24 cellular contexts compared by ENCODE assay signal in genomic region chr5:39432687-39433086, GRCh38. TPM values are rescaled to one million over a fixed set of nuclear protein-coding genes. Genes with fewer than 3 reads are reported as not detected.
A peak's percentile ranks its signal among the peaks of the same experiment; 100 is the strongest.
DNase-seq lines count a peak whose midpoint lies in the region; ATAC-seq and TF ChIP-seq lines count a peak whose summit lies in the region.
"Had no signal": no experiment of that assay in that cellular context is flagged by ENCODE, and none has a peak within 500 bp of the region (broad histone marks: within the 10 kb centered on the region; RNA-seq: fewer than 3 reads in every experiment).

No MANE protein-coding gene starts in this region.

- no peaks in the 10 kb centered on the region for H4K20me1 ChIP-seq in hepatocyte (ENCODE audit: insufficient read depth, poor library complexity, severe bottlenecking)
- no peaks in the 10 kb centered on the region for H4K20me1 ChIP-seq in smooth muscle cell (ENCODE audit: low read depth)

- H3K79me2 ChIP-seq in hepatocyte (no peaks in the 10 kb centered on the region), smooth muscle cell (ENCODE audit: low read depth) (no peaks in the 10 kb centered on the region)

- H3K4me2 ChIP-seq in hepatocyte (peak overlapping the region; percentile 50), smooth muscle cell (no peak overlapping the region)

- H3K9me3 Mint-ChIP-seq in endodermal cell, result no peaks in the 10 kb centered on the region
- H3K9me3 Mint-ChIP-seq in CD8-positive, alpha-beta T cell, result no peaks in the 10 kb centered on the region
- H3K9me3 Mint-ChIP-seq: activated CD4-positive, alpha-beta memory T cell treated with anti-CD3 and anti-CD28 coated beads, Interleukin-2, amount 10 ng/mL, durations not matched to agents 7 days and 5 days; memory B cell; naive B cell; stimulated activated effector memory CD8-positive, alpha-beta T cell treated with anti-CD3 and anti-CD28 coated beads, Interleukin-12 subunit alpha, Interleukin-12 subunit beta, amount 100 ng/mL, for 72 hours had no signal

- no peaks in the 10 kb centered on the region for H3K27me3 Mint-ChIP-seq in endodermal cell (ENCODE audit: insufficient read depth)
- H3K27me3 Mint-ChIP-seq in CD8-positive, alpha-beta T cell (ENCODE audit: low read depth), result peaks cover 25% of the 10 kb centered on the region

- peak; percentile 33 to 70 for DNase-seq in NOMO-1 (lab: John Stamatoyannopoulos, UW; ENCODE audit: unreplicated experiment in 2 of 2)
- peak; percentile 96 for DNase-seq in amniotic epithelial cell (ENCODE audit: low read depth)
- DNase-seq in hepatocyte (ENCODE audit: low spot score), result peak; percentile 33
- DNase-seq in smooth muscle cell (lab: John Stamatoyannopoulos, UW; ENCODE audit: unreplicated experiment), result no peak
- no peak for DNase-seq in endodermal cell
- DNase-seq in vagina (ENCODE audit: extremely low spot score in 2 of 2), result no peak
- DNase-seq in CD8-positive, alpha-beta T cell, result no peak
- DNase-seq: activated CD4-positive, alpha-beta memory T cell treated with anti-CD3 and anti-CD28 coated beads, Interleukin-2, amount 10 ng/mL, durations not matched to agents 7 days and 5 days; activated effector memory CD4-positive, alpha-beta T cell treated with Interleukin-2 at 50 U/mL for 16 hours; CD4-positive, alpha-beta memory T cell; naive B cell; NCI-H1105; NCI-H2029; NCI-H2227 treated with DMSO at 0.1 percent for 48 hours; occipital lobe; retina; SHP77; spleen; stimulated activated CD4-positive, alpha-beta T cell treated with anti-CD3 and anti-CD28 coated beads, Interleukin-2, amount 100 ng/mL, for 48 hours; T-helper 1 cell had no signal

- H3K27me3 ChIP-seq in hepatocyte, result no peaks in the 10 kb centered on the region
- H3K27me3 ChIP-seq in smooth muscle cell (ENCODE audit: low read depth), result no peaks in the 10 kb centered on the region
- no peaks in the 10 kb centered on the region for H3K27me3 ChIP-seq in endodermal cell (ENCODE audit: control insufficient read depth, insufficient read depth, low read length, poor library complexity, severe bottlenecking)
- no peaks in the 10 kb centered on the region for H3K27me3 ChIP-seq in vagina
- H3K27me3 ChIP-seq in CD8-positive, alpha-beta T cell (ENCODE audit: insufficient read depth, low read length), result peaks cover 3% of the 10 kb centered on the region

- H3K36me3 ChIP-seq in hepatocyte (replicated peaks; ENCODE audit: insufficient read depth, low read depth) (no peaks in the 10 kb centered on the region), smooth muscle cell (ENCODE audit: low read depth) (no peaks in the 10 kb centered on the region), endodermal cell (ENCODE audit: control insufficient read depth, insufficient read depth, low read length) (no peaks in the 10 kb centered on the region), vagina (no peaks in the 10 kb centered on the region)
- no peaks in the 10 kb centered on the region for H3K36me3 ChIP-seq in CD8-positive, alpha-beta T cell (ENCODE audit: insufficient read depth, low read length)
- H3K36me3 ChIP-seq: spleen had no signal

- H3K27ac Mint-ChIP-seq in endodermal cell, result no peak overlapping the region
- no peak overlapping the region for H3K27ac Mint-ChIP-seq in CD8-positive, alpha-beta T cell
- H3K27ac Mint-ChIP-seq: activated CD4-positive, alpha-beta memory T cell treated with anti-CD3 and anti-CD28 coated beads, Interleukin-2, amount 10 ng/mL, durations not matched to agents 7 days and 5 days; CD4-positive, alpha-beta memory T cell; memory B cell; naive B cell; stimulated activated effector memory CD8-positive, alpha-beta T cell treated with anti-CD3 and anti-CD28 coated beads, Interleukin-12 subunit alpha, Interleukin-12 subunit beta, amount 100 ng/mL, for 72 hours had no signal

- no peak for TF ChIP-seq CTCF in hepatocyte (IDR thresholded peaks at IDR 0.05; ENCODE audit: poor library complexity)
- TF ChIP-seq CTCF in smooth muscle cell (IDR thresholded peaks at IDR 0.05; ENCODE audit: borderline replicate concordance, insufficient read depth, poor library complexity, severe bottlenecking), result no peak
- no peak for TF ChIP-seq CTCF in endodermal cell (conservative IDR thresholded peaks at IDR 0.05)
- no peak for TF ChIP-seq CTCF in vagina (IDR thresholded peaks at IDR 0.05)
- no peak for TF ChIP-seq CTCF in CD8-positive, alpha-beta T cell (IDR thresholded peaks at IDR 0.05)

- 81% methylated on average over 7 of the region's 7 CpGs for WGBS in hepatocyte (ENCODE audit: low lambda C conversion rate, missing lambda C conversion rate)
- 66% methylated on average over 7 of the region's 7 CpGs for WGBS in smooth muscle cell (ENCODE audit: low lambda C conversion rate)
- 90 to 92% methylated on average over 5 to 7 of the region's 7 CpGs for WGBS in endodermal cell (ENCODE audit: insufficient coverage in 1 of 2, insufficient read length in 1 of 2), 2 experiments

- intact Hi-C loops in vagina (cut with DNase I), result no loop called here
- intact Hi-C loops in CD8-positive, alpha-beta T cell (cut with DNase I, micrococcal nuclease), result no loop called here

- H3F3A ChIP-seq in smooth muscle cell (ENCODE audit: low read depth), result no peaks in the 10 kb centered on the region

- no peaks in the 10 kb centered on the region for H3K36me3 Mint-ChIP-seq in endodermal cell (ENCODE audit: low read depth)
- H3K36me3 Mint-ChIP-seq in CD8-positive, alpha-beta T cell, result no peaks in the 10 kb centered on the region
- H3K36me3 Mint-ChIP-seq: CD4-positive, alpha-beta memory T cell; memory B cell; naive B cell; stimulated activated effector memory CD8-positive, alpha-beta T cell treated with anti-CD3 and anti-CD28 coated beads, Interleukin-12 subunit alpha, Interleukin-12 subunit beta, amount 100 ng/mL, for 72 hours had no signal

- CTCF ChIA-PET in CD8-positive, alpha-beta T cell (lab: Charles Lee), result interaction anchor here (0.9 kb wide), 1 partner anchor 32 kb away, joined by 3 read pairs; no protein-coding TSS in a partner anchor

- H3K4me3 Mint-ChIP-seq in endodermal cell, result no peak overlapping the region
- no peak overlapping the region for H3K4me3 Mint-ChIP-seq in CD8-positive, alpha-beta T cell
- H3K4me3 Mint-ChIP-seq: activated CD4-positive, alpha-beta memory T cell treated with anti-CD3 and anti-CD28 coated beads, Interleukin-2, amount 10 ng/mL, durations not matched to agents 7 days and 5 days; CD4-positive, alpha-beta memory T cell; memory B cell; naive B cell; stimulated activated effector memory CD8-positive, alpha-beta T cell treated with anti-CD3 and anti-CD28 coated beads, Interleukin-12 subunit alpha, Interleukin-12 subunit beta, amount 100 ng/mL, for 72 hours had no signal

- H3K4me1 Mint-ChIP-seq in endodermal cell, result peaks cover 4% of the 10 kb centered on the region
- no peaks in the 10 kb centered on the region for H3K4me1 Mint-ChIP-seq in CD8-positive, alpha-beta T cell (ENCODE audit: low read depth)
- H3K4me1 Mint-ChIP-seq: activated CD4-positive, alpha-beta memory T cell treated with anti-CD3 and anti-CD28 coated beads, Interleukin-2, amount 10 ng/mL, durations not matched to agents 7 days and 5 days; CD4-positive, alpha-beta memory T cell; memory B cell; naive B cell; stimulated activated effector memory CD8-positive, alpha-beta T cell treated with anti-CD3 and anti-CD28 coated beads, Interleukin-12 subunit alpha, Interleukin-12 subunit beta, amount 100 ng/mL, for 72 hours had no signal

- H3K4me1 ChIP-seq in hepatocyte (ENCODE audit: insufficient read depth), result peaks cover 14% of the 10 kb centered on the region
- H3K4me1 ChIP-seq in smooth muscle cell (ENCODE audit: low read depth), result no peaks in the 10 kb centered on the region
- H3K4me1 ChIP-seq in endodermal cell (ENCODE audit: control insufficient read depth, insufficient read depth, low read length), result no peaks in the 10 kb centered on the region
- no peaks in the 10 kb centered on the region for H3K4me1 ChIP-seq in vagina
- H3K4me1 ChIP-seq in CD8-positive, alpha-beta T cell (ENCODE audit: insufficient read depth, low read length), result no peaks in the 10 kb centered on the region

- H3K4me3 ChIP-seq in hepatocyte (no peak overlapping the region), smooth muscle cell (no peak overlapping the region), endodermal cell (ENCODE audit: low read length) (no peak overlapping the region), vagina (no peak overlapping the region)
- H3K4me3 ChIP-seq in CD8-positive, alpha-beta T cell (ENCODE audit: low read depth, low read length), result no peak overlapping the region
- H3K4me3 ChIP-seq: spleen had no signal

- H3K9me3 ChIP-seq in hepatocyte (ENCODE audit: low read depth) (no peaks in the 10 kb centered on the region), smooth muscle cell (replicated peaks; ENCODE audit: low read depth) (no peaks in the 10 kb centered on the region), endodermal cell (ENCODE audit: control insufficient read depth, low read length) (no peaks in the 10 kb centered on the region), vagina (no peaks in the 10 kb centered on the region)
- H3K9me3 ChIP-seq in CD8-positive, alpha-beta T cell (ENCODE audit: low read length), result no peaks in the 10 kb centered on the region
- H3K9me3 ChIP-seq: spleen had no signal

- no peaks in the 10 kb centered on the region for H3K9me2 ChIP-seq in hepatocyte (replicated peaks; ENCODE audit: insufficient read depth)

- ATAC-seq in CD8-positive, alpha-beta T cell, result no peak
- ATAC-seq: activated CD4-positive, CD25-positive, alpha-beta regulatory T cell treated with anti-CD3 and anti-CD28 coated beads, Interleukin-2, amount 50 U/mL, for 24 hours; stimulated activated effector memory CD8-positive, alpha-beta T cell treated with anti-CD3 and anti-CD28 coated beads, Interleukin-12 subunit alpha, Interleukin-12 subunit beta, amount 100 ng/mL, for 72 hours had no signal

- H2AFZ ChIP-seq in hepatocyte, result no peak overlapping the region
- no peak overlapping the region for H2AFZ ChIP-seq in smooth muscle cell (ENCODE audit: low read depth)

- H3K9ac ChIP-seq in smooth muscle cell (ENCODE audit: low read depth) (no peak overlapping the region), endodermal cell (ENCODE audit: extremely low read depth, low read length, poor library complexity, severe bottlenecking) (no peak overlapping the region)

- no peak for TF ChIP-seq POLR2A in vagina (IDR thresholded peaks at IDR 0.05)

- peak overlapping the region; percentile 92 for H3K27ac ChIP-seq in hepatocyte
- H3K27ac ChIP-seq in smooth muscle cell (ENCODE audit: low read depth), result peak overlapping the region; percentile 14
- H3K27ac ChIP-seq in endodermal cell (ENCODE audit: low read depth, low read length), result no peak overlapping the region
- no peak overlapping the region for H3K27ac ChIP-seq in vagina
- no peak overlapping the region for H3K27ac ChIP-seq in CD8-positive, alpha-beta T cell (ENCODE audit: low read depth, low read length)
- H3K27ac ChIP-seq: spleen had no signal

- POLR2A ChIA-PET in CD8-positive, alpha-beta T cell (lab: Charles Lee), result no interaction called here

RNA-seq across cellular contexts. Expression of gene DAB2, which starts 7.9 kb away (rescaled TPM):
- total RNA-seq in hepatocyte, result 98.9 and 115 TPM in 2 replicates
- polyA plus RNA-seq in hepatocyte, result 130 TPM in 2 replicates
- 95.0 and 105 TPM in 2 replicates for total RNA-seq in smooth muscle cell
- 81.4 and 87.2 TPM in 2 replicates for polyA plus RNA-seq in smooth muscle cell
- 10 to 100 TPM; 12.3 to 23.8 TPM for total RNA-seq in endodermal cell
- 12.8 TPM for polyA plus RNA-seq in endodermal cell (2013, experiment 1 of 2)
- 12.7 TPM for polyA plus RNA-seq in endodermal cell (2013, experiment 2 of 2)
- 60.4 TPM for total RNA-seq in vagina
- total RNA-seq in CD8-positive, alpha-beta T cell, result not detected
- total RNA-seq: activated CD4-positive, alpha-beta memory T cell treated with anti-CD3 and anti-CD28 coated beads, Interleukin-2, amount 10 ng/mL, durations not matched to agents 7 days and 5 days; G401 had no signal
- polyA plus RNA-seq: CD4-positive, alpha-beta memory T cell had no signal

Comparison
In these comparisons a context has a peak if more than half of its experiments do, and no peak if none do; other contexts are left out.
1. DNase-seq: peak in NOMO-1 (2 of 2), amniotic epithelial cell (single experiment) and hepatocyte (single experiment); none in smooth muscle cell (single experiment), endodermal cell (single experiment), vagina (0 of 2) and CD8-positive, alpha-beta T cell (0 of 7).
2. H3K27ac ChIP-seq: peak in hepatocyte (single experiment) and smooth muscle cell (single experiment); none in endodermal cell (single experiment), vagina (single experiment) and CD8-positive, alpha-beta T cell (single experiment).
3. RNA of gene DAB2, which starts 7.9 kb away (total RNA-seq): 95.0 to 105 TPM in smooth muscle cell, 98.9 to 115 TPM in hepatocyte, 60.4 TPM in vagina (single experiment) and 12.3 to 23.8 TPM in endodermal cell; not detected in CD8-positive, alpha-beta T cell; every median in the first group is over 10 times any median in the second.